21 cellular contexts compared by ENCODE assay signal in genomic region chr5:179432547-179432946, GRCh38.
DNase-seq lines count a peak whose midpoint lies in the region; ATAC-seq, FAIRE-seq and TF ChIP-seq lines count a peak whose summit lies in the region.
"Had no signal": no experiment of that assay in that cellular context is flagged by ENCODE, and none has a peak within 500 bp of the region (broad histone marks: within the 10 kb centered on the region; RNA-seq: fewer than 3 reads in every experiment).

No MANE protein-coding gene starts in this region.

- no peaks in the 10 kb centered on the region for H3K36me3 Mint-ChIP-seq in naive thymus-derived CD4-positive, alpha-beta T cell
- H3K36me3 Mint-ChIP-seq: IgD-negative memory B cell had no signal

- H4K8ac ChIP-seq in H1 (ENCODE audit: extremely low read depth, insufficient read depth, low read length) (peak overlapping the region; percentile 77; the same call in 1 of the 2 replicates), neuronal stem cell (ENCODE audit: low read depth, low read length) (no peak overlapping the region)

- DNase-seq in HCT116 (ENCODE audit: low read depth, low spot score), result no peak
- no peak for DNase-seq in H1 (ENCODE audit: low read depth in 1 of 2, low spot score in 2 of 2)
- no peak for DNase-seq in neuronal stem cell (ENCODE audit: low spot score)
- DNase-seq in naive thymus-derived CD4-positive, alpha-beta T cell, result no peak
- DNase-seq in anterior cingulate cortex (lab: John Stamatoyannopoulos, UW), result no peak
- no peak for DNase-seq in amygdala (lab: John Stamatoyannopoulos, UW)
- DNase-seq in SK-N-DZ (ENCODE audit: low spot score), result no peak
- DNase-seq: CD4-positive, alpha-beta memory T cell; COR-L47; DMS153; DMS79 treated with DMSO at 0.1 percent for 48 hours; GDM1; GM23248; H7 had no signal

- H2BK120ac ChIP-seq in H1 (replicated peaks; ENCODE audit: low read depth, low read length), result no peak overlapping the region
- no peak overlapping the region for H2BK120ac ChIP-seq in neuronal stem cell (ENCODE audit: low read depth, low read length)

- H3K36me3 ChIP-seq in HCT116 (ENCODE audit: control insufficient read depth in 1 of 2, insufficient read depth in 2 of 2, low read length in 2 of 2) (no peaks in the 10 kb centered on the region), H1 (ENCODE audit: control insufficient read depth in 2 of 4, insufficient read depth in 4 of 4, low read length in 3 of 4) (no peaks in the 10 kb centered on the region), neuronal stem cell (replicated peaks in 1 of 2; ENCODE audit: control insufficient read depth in 2 of 2, insufficient read depth in 2 of 2, low read length in 2 of 2) (no peaks in the 10 kb centered on the region)
- no peaks in the 10 kb centered on the region for H3K36me3 ChIP-seq in naive thymus-derived CD4-positive, alpha-beta T cell (ENCODE audit: control insufficient read depth in 2 of 3, insufficient read depth in 3 of 3, low read length in 3 of 3)

- TF ChIP-seq RAD21 in HCT116 (IDR thresholded peaks at IDR 0.05; ENCODE audit: low read depth), result no peak
- no peak for TF ChIP-seq RAD21 in H1 (IDR thresholded peaks at IDR 0.05 in 1 of 2, conservative IDR thresholded peaks at IDR 0.05 in 1 of 2; ENCODE audit: low read depth in 2 of 2, low read length in 2 of 2)

- H2AFZ ChIP-seq in HCT116 (ENCODE audit: low read depth, low read length, poor library complexity, severe bottlenecking) (no peak overlapping the region), H1 (ENCODE audit: low read length) (no peak overlapping the region), neuronal stem cell (ENCODE audit: low read length) (no peak overlapping the region)
- H2AFZ ChIP-seq: GM23248 had no signal

- TF ChIP-seq EP300 in H1 (IDR thresholded peaks at IDR 0.05; ENCODE audit: borderline replicate concordance in 1 of 2, low read depth in 2 of 2, low read length in 2 of 2), result no peak

- H3K14ac ChIP-seq in H1 (ENCODE audit: insufficient read length) (no peak overlapping the region), neuronal stem cell (ENCODE audit: low read length) (no peak overlapping the region)

- H2AK5ac ChIP-seq in H1 (ENCODE audit: low read depth, low read length), result no peak overlapping the region
- no peak overlapping the region for H2AK5ac ChIP-seq in neuronal stem cell (ENCODE audit: low read depth, low read length)

- intact Hi-C loops in HCT116 (cut with micrococcal nuclease), result no loop called here
- intact Hi-C loops in naive thymus-derived CD4-positive, alpha-beta T cell (cut with micrococcal nuclease), result no loop called here

- ATAC-seq in HCT116, result peak; percentile 52; the same call in 1 of the 2 replicates
- ATAC-seq in naive thymus-derived CD4-positive, alpha-beta T cell, result no peak

- TF ChIP-seq POLR2A in HCT116 (IDR thresholded peaks at IDR 0.05; ENCODE audit: borderline replicate concordance, extremely low read depth, insufficient read depth, insufficient read length), result no peak
- no peak for TF ChIP-seq POLR2A in H1 (IDR thresholded peaks at IDR 0.05; ENCODE audit: control extremely low read depth in 1 of 2, low read depth in 2 of 2, low read length in 2 of 2)

- peaks cover 0 to 7% (median 4%) of the 10 kb centered on the region in 5 donors for H3K27me3 Mint-ChIP-seq in naive thymus-derived CD4-positive, alpha-beta T cell
- H3K27me3 Mint-ChIP-seq: B cell had no signal

- H3K4ac ChIP-seq in H1 (replicated peaks; ENCODE audit: insufficient read length, low read depth, low read length), result no peak overlapping the region
- no peak overlapping the region for H3K4ac ChIP-seq in neuronal stem cell (ENCODE audit: low read length)

- H3K27ac ChIP-seq in HCT116 (ENCODE audit: low read depth, low read length) (no peak overlapping the region), H1 (ENCODE audit: low read depth, low read length) (no peak overlapping the region), neuronal stem cell (replicated peaks; ENCODE audit: low read length) (no peak overlapping the region)
- no peak overlapping the region for H3K27ac ChIP-seq in naive thymus-derived CD4-positive, alpha-beta T cell (ENCODE audit: low read depth, low read length)
- H3K27ac ChIP-seq: C4-2B, GM23248 had no signal

- RAD21 ChIA-PET in HCT116 (lab: Charles Lee; ENCODE audit: low non-redundant PET in 1 of 2, low total read pairs in 2 of 2, uncharacterized antibody in 2 of 2, unreplicated experiment in 2 of 2), result no interaction called here

- no peak overlapping the region for H3K18ac ChIP-seq in H1 (ENCODE audit: extremely low read depth, low read length)
- no peak overlapping the region for H3K18ac ChIP-seq in neuronal stem cell (ENCODE audit: low read length)

- H2BK5ac ChIP-seq in H1 (ENCODE audit: low read depth, low read length) (no peak overlapping the region), neuronal stem cell (ENCODE audit: low read length) (no peak overlapping the region)

- H4K20me1 ChIP-seq in HCT116 (ENCODE audit: insufficient read depth) (no peaks in the 10 kb centered on the region), H1 (replicated peaks in 1 of 2; ENCODE audit: control insufficient read depth in 1 of 2, insufficient read depth in 2 of 2, low read length in 2 of 2) (no peaks in the 10 kb centered on the region)

- FAIRE-seq in H1 (lab: Jason Lieb, UNC), result no peak
- FAIRE-seq: A204.1, D721Med, GM12892, GM19239 had no signal

- no peak overlapping the region for H3K23ac ChIP-seq in H1 (ENCODE audit: insufficient read length)
- no peak overlapping the region for H3K23ac ChIP-seq in neuronal stem cell (ENCODE audit: low read depth, low read length, poor library complexity)

- H3K9me3 Mint-ChIP-seq in naive thymus-derived CD4-positive, alpha-beta T cell, result peaks cover 0 to 16% (median 4%) of the 10 kb centered on the region in 11 donors

- H4K5ac ChIP-seq in H1 (ENCODE audit: insufficient read length, low read depth, low read length), result no peak overlapping the region

- H3K4me1 ChIP-seq in HCT116 (ENCODE audit: control insufficient read depth in 1 of 2, insufficient read depth in 2 of 2, low read length in 2 of 2) (no peaks in the 10 kb centered on the region), H1 (replicated peaks in 1 of 4; ENCODE audit: control insufficient read depth in 3 of 4, insufficient read depth in 4 of 4, low read length in 3 of 4) (no peaks in the 10 kb centered on the region; a peak in 1 of 7 replicates), neuronal stem cell (ENCODE audit: control insufficient read depth in 2 of 2, insufficient read depth in 1 of 2, low read depth in 1 of 2, low read length in 2 of 2) (no peaks in the 10 kb centered on the region)
- H3K4me1 ChIP-seq in naive thymus-derived CD4-positive, alpha-beta T cell (ENCODE audit: control insufficient read depth in 2 of 2, insufficient read depth in 2 of 2, low read length in 2 of 2), result no peaks in the 10 kb centered on the region

- H3K27ac Mint-ChIP-seq in naive thymus-derived CD4-positive, alpha-beta T cell, result no peak overlapping the region
- H3K27ac Mint-ChIP-seq: B cell; CD4-positive, alpha-beta memory T cell had no signal

- H3K9me2 ChIP-seq in HCT116 (ENCODE audit: insufficient read depth), result no peaks in the 10 kb centered on the region

- no peak overlapping the region for H4K91ac ChIP-seq in H1 (replicated peaks; ENCODE audit: insufficient read length, low read length)
- peak overlapping the region; percentile 72 for H4K91ac ChIP-seq in neuronal stem cell (ENCODE audit: low read depth, low read length, poor library complexity)

- no peak overlapping the region for H3K56ac ChIP-seq in H1 (replicated peaks; ENCODE audit: insufficient read length, low read depth, low read length)

- H2BK15ac ChIP-seq in H1 (ENCODE audit: low read length) (no peak overlapping the region), neuronal stem cell (ENCODE audit: low read length) (no peak overlapping the region)

- no peak overlapping the region for H2BK12ac ChIP-seq in H1 (ENCODE audit: low read depth, low read length)
- no peak overlapping the region for H2BK12ac ChIP-seq in neuronal stem cell (ENCODE audit: low read length)

- 94% methylated on average over 7 of the region's 7 CpGs; no CpG with 5 or more reads in 1 of the 2 experiments for WGBS in H1 (ENCODE audit: extremely low coverage in 1 of 2, insufficient coverage in 1 of 2, insufficient read length in 1 of 2, insufficient replicate concordance in 2 of 2, low coverage in 1 of 2, low lambda C conversion rate in 2 of 2, missing lambda C conversion rate in 1 of 2), 2 experiments
- WGBS in neuronal stem cell (ENCODE audit: extremely low coverage in 2 of 2, insufficient read length in 2 of 2, insufficient replicate concordance in 1 of 2), 2 donors, result no CpG with 5 or more reads among the region's 7 CpGs

- H3K4me3 ChIP-seq in HCT116 (replicated peaks in 1 of 2; ENCODE audit: low read depth in 1 of 2, low read length in 2 of 2) (no peak overlapping the region), H1 (ENCODE audit: extremely low read depth in 1 of 4, insufficient read depth in 2 of 4, low read depth in 3 of 4, low read length in 4 of 4) (no peak overlapping the region), neuronal stem cell (ENCODE audit: low read length in 2 of 2) (no peak overlapping the region)
- no peak overlapping the region for H3K4me3 ChIP-seq in naive thymus-derived CD4-positive, alpha-beta T cell (ENCODE audit: low read length)
- H3K4me3 ChIP-seq: GM23248 had no signal

- H3K27me3 ChIP-seq in HCT116 (ENCODE audit: insufficient read depth, low read length) (no peaks in the 10 kb centered on the region), H1 (replicated peaks in 1 of 4; ENCODE audit: control insufficient read depth in 3 of 4, extremely low read depth in 1 of 4, insufficient read depth in 3 of 4, low read length in 3 of 4) (no peaks in the 10 kb centered on the region; a peak in 2 of 7 replicates), neuronal stem cell (ENCODE audit: control insufficient read depth in 3 of 3, insufficient read depth in 3 of 3, low read depth in 1 of 3, low read length in 3 of 3) (no peaks in the 10 kb centered on the region)
- H3K27me3 ChIP-seq in naive thymus-derived CD4-positive, alpha-beta T cell (ENCODE audit: control insufficient read depth in 2 of 2, insufficient read depth in 2 of 2, low read length in 2 of 2), result no peaks in the 10 kb centered on the region

- H3K4me2 ChIP-seq in HCT116 (ENCODE audit: low read length) (no peak overlapping the region), H1 (ENCODE audit: insufficient read depth in 1 of 2, low read depth in 2 of 2, low read length in 2 of 2) (no peak overlapping the region), neuronal stem cell (ENCODE audit: insufficient read depth, low read length, poor library complexity, severe bottlenecking) (no peak overlapping the region)

- no peaks in the 10 kb centered on the region for H3K79me2 ChIP-seq in HCT116 (ENCODE audit: insufficient read depth, low read length)
- no peaks in the 10 kb centered on the region for H3K79me2 ChIP-seq in H1 (ENCODE audit: control insufficient read depth in 1 of 2, insufficient read depth in 2 of 2, low read length in 2 of 2)

- TF ChIP-seq CTCF in HCT116 (IDR thresholded peaks at IDR 0.05 in 2 of 3, conservative IDR thresholded peaks at IDR 0.05 in 1 of 3; ENCODE audit: borderline replicate concordance in 1 of 3, insufficient read depth in 1 of 3, low read depth in 2 of 3, low read length in 2 of 3), result no peak
- no peak for TF ChIP-seq CTCF in H1 (IDR thresholded peaks at IDR 0.05; ENCODE audit: control extremely low read depth in 1 of 3, insufficient read depth in 1 of 3, low read depth in 1 of 3, low read length in 3 of 3)

- CTCF ChIA-PET in HCT116 (lab: Charles Lee), result no interaction called here
- CTCF ChIA-PET in H1 (lab: Charles Lee; ENCODE audit: partially characterized antibody), result interaction anchor here (1.8 kb wide), 1 partner anchor 11 kb away, joined by 4 read pairs; no protein-coding TSS in a partner anchor
- CTCF ChIA-PET in naive thymus-derived CD4-positive, alpha-beta T cell (lab: Charles Lee), result no interaction called here

- H3K9ac ChIP-seq in HCT116 (ENCODE audit: low read length) (no peak overlapping the region), H1 (replicated peaks in 1 of 4; ENCODE audit: extremely low read depth in 1 of 4, low read depth in 3 of 4, low read length in 3 of 4) (no peak overlapping the region), neuronal stem cell (ENCODE audit: low read depth, low read length, poor library complexity) (peak overlapping the region; percentile 70)
- H3K9ac ChIP-seq: GM23248 had no signal

- POLR2A ChIA-PET in HCT116 (lab: Charles Lee) (no interaction called here), H1 (lab: Charles Lee; ENCODE audit: partially characterized antibody) (interaction anchor here (0.7 kb wide), 1 partner anchor 285 kb away, joined by 3 read pairs; no protein-coding TSS in a partner anchor)
- POLR2A ChIA-PET in naive thymus-derived CD4-positive, alpha-beta T cell (lab: Charles Lee), result no interaction called here

- H2BK20ac ChIP-seq in H1 (ENCODE audit: low read length), result no peak overlapping the region

- no peaks in the 10 kb centered on the region for H3K4me1 Mint-ChIP-seq in naive thymus-derived CD4-positive, alpha-beta T cell
- H3K4me1 Mint-ChIP-seq: B cell; CD4-positive, alpha-beta memory T cell; IgD-negative memory B cell had no signal

- H3K9me3 ChIP-seq in HCT116 (ENCODE audit: control insufficient read depth in 1 of 2, insufficient read depth in 1 of 2, low read depth in 1 of 2, low read length in 2 of 2) (no peaks in the 10 kb centered on the region), H1 (ENCODE audit: insufficient read depth in 2 of 2, low read depth in 1 of 2, low read length in 1 of 2) (peaks cover 0 to 6% of the 10 kb centered on the region in 2 experiments; a peak in 1 of 4 replicates), neuronal stem cell (replicated peaks in 1 of 2; ENCODE audit: control insufficient read depth in 2 of 2, insufficient read depth in 1 of 2, low read depth in 1 of 2, low read length in 2 of 2) (peaks cover 0 to 2% of the 10 kb centered on the region in 2 donors)
- H3K9me3 ChIP-seq in naive thymus-derived CD4-positive, alpha-beta T cell (ENCODE audit: control insufficient read depth in 2 of 3, low read length in 3 of 3), result no peaks in the 10 kb centered on the region

- H3K23me2 ChIP-seq in H1 (ENCODE audit: low read depth, low read length), result no peaks in the 10 kb centered on the region

- peak overlapping the region in 1 of 10 donors; percentile 39 for H3K4me3 Mint-ChIP-seq in naive thymus-derived CD4-positive, alpha-beta T cell
- H3K4me3 Mint-ChIP-seq: B cell; CD4-positive, alpha-beta memory T cell; IgD-negative memory B cell had no signal

- H3K79me1 ChIP-seq in H1 (ENCODE audit: low read depth, low read length) (no peaks in the 10 kb centered on the region), neuronal stem cell (ENCODE audit: low read depth, low read length) (peaks cover 1% of the 10 kb centered on the region)

- no TSS peak for BruUV-seq in HCT116 (replicated peaks; lab: Mats Ljungman, UMichigan)
